ENCODE assay signal across 15 cellular contexts in genomic region chr11:329886-330253, GRCh38. TPM values are rescaled to one million over a fixed set of nuclear protein-coding genes. Genes with fewer than 3 reads are reported as not detected.
A peak's percentile ranks its signal among the peaks of the same experiment; 100 is the strongest.
DNase-seq lines count a peak whose midpoint lies in the region; ATAC-seq and TF ChIP-seq lines count a peak whose summit lies in the region.
"Had no signal": no experiment of that assay in that cellular context is flagged by ENCODE, and none has a peak within 500 bp of the region (broad histone marks: within the 10 kb centered on the region; RNA-seq: fewer than 3 reads in every experiment).

No MANE protein-coding gene starts in this region.

- H3K4me2 ChIP-seq in BLaER1, result peak overlapping the region; percentile 91
- H3K4me2 ChIP-seq in DND-41 (ENCODE audit: insufficient read depth, low read length), result peak overlapping the region; percentile 69

- no peaks in the 10 kb centered on the region for H4K20me1 ChIP-seq in BLaER1
- H4K20me1 ChIP-seq in DND-41 (ENCODE audit: insufficient read depth, low read length), result no peaks in the 10 kb centered on the region

- H2AFZ ChIP-seq in DND-41 (ENCODE audit: low read depth, low read length), result no peak overlapping the region

- H3K27ac ChIP-seq in BLaER1 (peak overlapping the region; percentile 74), DND-41 (ENCODE audit: low read length) (peak overlapping the region; percentile 87)

- H3K27ac Mint-ChIP-seq in activated T-helper 17 cell treated with anti-CD3 and anti-CD28 coated beads, Interleukin-2, amount 50 U/mL, for 72 hours, result no peak overlapping the region
- H3K27ac Mint-ChIP-seq in mesothelial cell of epicardium, result peak overlapping the region; percentile 89
- H3K27ac Mint-ChIP-seq: HFFc6 had no signal

- no peaks in the 10 kb centered on the region for H3K36me3 Mint-ChIP-seq in activated T-helper 17 cell treated with anti-CD3 and anti-CD28 coated beads, Interleukin-2, amount 50 U/mL, for 72 hours (ENCODE audit: low read depth)
- H3K36me3 Mint-ChIP-seq in mesothelial cell of epicardium, result no peaks in the 10 kb centered on the region

- no peaks in the 10 kb centered on the region for H3K27me3 Mint-ChIP-seq in activated T-helper 17 cell treated with anti-CD3 and anti-CD28 coated beads, Interleukin-2, amount 50 U/mL, for 72 hours
- H3K27me3 Mint-ChIP-seq in mesothelial cell of epicardium (ENCODE audit: low read depth), result no peaks in the 10 kb centered on the region

- no peaks in the 10 kb centered on the region for H3K79me2 ChIP-seq in DND-41 (ENCODE audit: insufficient read depth, low read length)

- H3K4me1 Mint-ChIP-seq in activated T-helper 17 cell treated with anti-CD3 and anti-CD28 coated beads, Interleukin-2, amount 50 U/mL, for 72 hours, result peaks cover 18% of the 10 kb centered on the region
- peaks cover 38% of the 10 kb centered on the region for H3K4me1 Mint-ChIP-seq in mesothelial cell of epicardium

- no peak for ATAC-seq in DND-41 (ENCODE audit: insufficient read depth, low read depth)
- no peak for ATAC-seq in activated T-helper 17 cell treated with anti-CD3 and anti-CD28 coated beads, Interleukin-2, amount 50 U/mL, for 72 hours (replicated peaks)

- H3K9ac ChIP-seq in BLaER1 (no peak overlapping the region; the same call in 1 of the 2 replicates), DND-41 (ENCODE audit: low read depth, low read length) (peak overlapping the region; percentile 47)

- DNase-seq in DND-41 (peak; percentile 50), mesothelial cell of epicardium (ENCODE audit: low spot score in 2 of 2, unreplicated experiment in 2 of 2) (no peak), G401 (ENCODE audit: low spot score) (no peak), cerebellum (ENCODE audit: low spot score) (no peak), HT-29 (ENCODE audit: low spot score) (no peak), BE2C (no peak)
- DNase-seq: HFFc6; NCI-H187; NCI-H524 treated with DMSO at 0.1 percent for 48 hours; stimulated activated CD4-positive, alpha-beta T cell treated with anti-CD3 and anti-CD28 coated beads, Interleukin-12 subunit alpha, Interleukin-12 subunit beta, amount 100 ng/mL, for 4 hours had no signal

- TF ChIP-seq CTCF in DND-41 (IDR thresholded peaks at IDR 0.05; ENCODE audit: borderline replicate concordance, extremely low read depth, low read length, poor library complexity, severe bottlenecking) (no peak), mesothelial cell of epicardium (IDR thresholded peaks at IDR 0.05; ENCODE audit: unreplicated experiment) (no peak), BE2C (IDR thresholded peaks at IDR 0.05; ENCODE audit: low read depth, low read length) (no peak)

- H3K4me3 ChIP-seq in BLaER1 (no peak overlapping the region), DND-41 (ENCODE audit: low read depth in 1 of 2, low read length in 2 of 2) (peak overlapping the region in 1 of 2 experiments; percentile 50; a peak in 2 of 4 replicates), BE2C (ENCODE audit: low read depth, low read length) (no peak overlapping the region)

- H3K9me3 Mint-ChIP-seq in activated T-helper 17 cell treated with anti-CD3 and anti-CD28 coated beads, Interleukin-2, amount 50 U/mL, for 72 hours, result no peaks in the 10 kb centered on the region
- no peaks in the 10 kb centered on the region for H3K9me3 Mint-ChIP-seq in mesothelial cell of epicardium
- H3K9me3 Mint-ChIP-seq: HFFc6 had no signal

- 0 out of 2 replicates have a peak, but pooled peaks cover 6% of the 10 kb centered on the region for H3K9me3 ChIP-seq in BLaER1
- H3K9me3 ChIP-seq in DND-41 (ENCODE audit: insufficient read depth, low read length, severe bottlenecking), result no peaks in the 10 kb centered on the region
- no peaks in the 10 kb centered on the region for H3K9me3 ChIP-seq in BE2C

- H3K4me3 Mint-ChIP-seq in activated T-helper 17 cell treated with anti-CD3 and anti-CD28 coated beads, Interleukin-2, amount 50 U/mL, for 72 hours, result peak overlapping the region; percentile 36
- no peak overlapping the region for H3K4me3 Mint-ChIP-seq in mesothelial cell of epicardium
- H3K4me3 Mint-ChIP-seq: HFFc6 had no signal

- H3K27me3 ChIP-seq in BLaER1 (no peaks in the 10 kb centered on the region), DND-41 (ENCODE audit: insufficient read depth, low read length, poor library complexity) (no peaks in the 10 kb centered on the region), BE2C (no peaks in the 10 kb centered on the region)

- H3K36me3 ChIP-seq in BLaER1, result no peaks in the 10 kb centered on the region
- H3K36me3 ChIP-seq in DND-41 (ENCODE audit: insufficient read depth, low read length), result no peaks in the 10 kb centered on the region
- H3K36me3 ChIP-seq in BE2C, result no peaks in the 10 kb centered on the region

- peaks cover 90% of the 10 kb centered on the region for H3K4me1 ChIP-seq in BLaER1
- H3K4me1 ChIP-seq in DND-41 (ENCODE audit: insufficient read depth, low read length), result peaks cover 78% of the 10 kb centered on the region
- H3K4me1 ChIP-seq in BE2C, result no peaks in the 10 kb centered on the region

- in situ Hi-C loops in G401 (cut with HindIII; ENCODE audit: low sequenced_read_pairs), result no loop called here

RNA-seq across cellular contexts. Expression of gene IFITM3, which starts 9.2 kb away (rescaled TPM):
- 10 to 100 TPM in 1 of 2 donors, 1 to 10 TPM in 1; 2.7 to 26.0 TPM for total RNA-seq in activated T-helper 17 cell treated with anti-CD3 and anti-CD28 coated beads, Interleukin-2, amount 50 U/mL, for 72 hours
- total RNA-seq in mesothelial cell of epicardium (540 to 561 TPM (median 547 TPM) in 3 replicates), cerebellum (19.1 TPM)
- 36.2 and 45.8 TPM in 2 replicates for total RNA-seq in G401 (2014; rRNA removed; shearing (Covaris generic))
- total RNA-seq in HT-29 (2014; rRNA removed; shearing (Covaris generic)), result 10.6 and 30.1 TPM in 2 replicates
- polyA plus RNA-seq in BE2C (2012; ENCODE audit: insufficient read depth, insufficient read length, low read depth), result 2.7 TPM

RNA-seq across cellular contexts. Expression of gene IFITM1, which starts 16.0 kb away (rescaled TPM):
- total RNA-seq in activated T-helper 17 cell treated with anti-CD3 and anti-CD28 coated beads, Interleukin-2, amount 50 U/mL, for 72 hours, result 10 to 100 TPM; 95.7 to 97.1 TPM
- total RNA-seq in mesothelial cell of epicardium (120 to 128 TPM (median 122 TPM) in 3 replicates), cerebellum (33.8 TPM)
- total RNA-seq in G401 (2014; rRNA removed; shearing (Covaris generic)), result 76.4 and 108 TPM in 2 replicates
- 6.8 and 7.6 TPM in 2 replicates for total RNA-seq in HT-29 (2014; rRNA removed; shearing (Covaris generic))
- polyA plus RNA-seq in BE2C (2012; ENCODE audit: insufficient read depth, insufficient read length, low read depth), result not detected

RNA-seq across cellular contexts. Expression of gene IFITM2, which starts 22.3 kb away (rescaled TPM):
- total RNA-seq in activated T-helper 17 cell treated with anti-CD3 and anti-CD28 coated beads, Interleukin-2, amount 50 U/mL, for 72 hours, result 100 to 1,000 TPM; 187 to 261 TPM
- total RNA-seq in mesothelial cell of epicardium (208 to 224 TPM (median 210 TPM) in 3 replicates), cerebellum (4.5 TPM)
- 7.8 and 31.3 TPM in 2 replicates for total RNA-seq in G401 (2014; rRNA removed; shearing (Covaris generic))
- 31.2 and 32.3 TPM in 2 replicates for total RNA-seq in HT-29 (2014; rRNA removed; shearing (Covaris generic))
- polyA plus RNA-seq in BE2C (2012; ENCODE audit: insufficient read depth, insufficient read length, low read depth), result 5.4 TPM

RNA-seq across cellular contexts. Expression of gene IFITM5, which starts 30.5 kb away (rescaled TPM):
- total RNA-seq in activated T-helper 17 cell treated with anti-CD3 and anti-CD28 coated beads, Interleukin-2, amount 50 U/mL, for 72 hours, result not detected
- total RNA-seq in mesothelial cell of epicardium, result not detected in 3 replicates
- not detected in 2 replicates for total RNA-seq in G401 (2014; rRNA removed; shearing (Covaris generic))
- not detected for total RNA-seq in cerebellum
- total RNA-seq in HT-29 (2014; rRNA removed; shearing (Covaris generic)), result not detected in 2 replicates
- not detected for polyA plus RNA-seq in BE2C (2012; ENCODE audit: insufficient read depth, insufficient read length, low read depth)
- total RNA-seq: HFFc6, mononuclear cell, progenitor cell of endocrine pancreas, subcutaneous adipose tissue had no signal

RNA-seq across cellular contexts. Expression of gene B4GALNT4, which starts 39.4 kb away (rescaled TPM):
- total RNA-seq in activated T-helper 17 cell treated with anti-CD3 and anti-CD28 coated beads, Interleukin-2, amount 50 U/mL, for 72 hours, result 1 to 10 TPM; 1.4 to 9.4 TPM
- 294 to 314 TPM (median 300 TPM) in 3 replicates for total RNA-seq in mesothelial cell of epicardium
- total RNA-seq in G401 (2014; rRNA removed; shearing (Covaris generic)), result 27.4 and 32.1 TPM in 2 replicates
- total RNA-seq in cerebellum, result 59.2 TPM
- total RNA-seq in HT-29 (2014; rRNA removed; shearing (Covaris generic)), result not detected in 2 replicates
- polyA plus RNA-seq in BE2C (2012; ENCODE audit: insufficient read depth, insufficient read length, low read depth), result 29.4 TPM

Comparison
In these comparisons a context has a peak if more than half of its experiments do, and no peak if none do; other contexts are left out.
1. RNA of gene IFITM3, which starts 9.2 kb away (total RNA-seq): 540 to 561 TPM in mesothelial cell of epicardium; 36.2 to 45.8 TPM in G401, 10.6 to 30.1 TPM in HT-29, 2.7 to 26.0 TPM in activated T-helper 17 cell treated with anti-CD3 and anti-CD28 coated beads, Interleukin-2, amount 50 U/mL, for 72 hours and 19.1 TPM in cerebellum (single experiment); every median in the first group is over 10 times any median in the second.